In genomic region chr19:55451522-55452380, GRCh38 we compare ENCODE assay signal across 9 cellular contexts. TPM values are rescaled to one million over a fixed set of nuclear protein-coding genes. Genes with fewer than 3 reads are reported as not detected.
DNase-seq lines count a peak whose midpoint lies in the region; ATAC-seq and TF ChIP-seq lines count a peak whose summit lies in the region.
"Had no signal": no experiment of that assay in that cellular context is flagged by ENCODE, and none has a peak within 500 bp of the region (broad histone marks: within the 10 kb centered on the region; RNA-seq: fewer than 3 reads in every experiment).

No MANE protein-coding gene starts in this region.

- no peaks in the 10 kb centered on the region for H3K79me1 ChIP-seq in trophoblast cell (ENCODE audit: low read length)

- H3K9me3 ChIP-seq in ectodermal cell (ENCODE audit: control insufficient read depth, low read length) (no peaks in the 10 kb centered on the region), trophoblast cell (ENCODE audit: insufficient read depth, low read depth, low read length) (peaks cover 20% of the 10 kb centered on the region)

- no peak overlapping the region for H3K9ac ChIP-seq in trophoblast cell (ENCODE audit: low read length)

- no peak overlapping the region for H2BK120ac ChIP-seq in trophoblast cell (ENCODE audit: insufficient read depth, low read length, poor library complexity)

- ATAC-seq in HG02840 (IDR thresholded peaks at IDR 0.05; ENCODE audit: low FRiP score, unreplicated experiment) (no peak), HG03571 (IDR thresholded peaks at IDR 0.05; ENCODE audit: unreplicated experiment) (no peak)

- no peak overlapping the region for H2AK5ac ChIP-seq in trophoblast cell (ENCODE audit: low read length)

- peak overlapping the region; percentile 13 for H3K4me2 ChIP-seq in trophoblast cell (ENCODE audit: low read length)

- H3K4ac ChIP-seq in trophoblast cell (ENCODE audit: low read depth, low read length), result no peak overlapping the region

- no peak overlapping the region for H2BK12ac ChIP-seq in trophoblast cell (ENCODE audit: low read length)

- H3K36me3 ChIP-seq in ectodermal cell (ENCODE audit: control insufficient read depth, insufficient read depth, low read length), result no peaks in the 10 kb centered on the region
- H3K36me3 ChIP-seq in trophoblast cell (ENCODE audit: control insufficient read depth in 1 of 2, insufficient read depth in 2 of 2, low read length in 2 of 2), result peaks cover 0 to 5% of the 10 kb centered on the region in 2 experiments

- no peak overlapping the region for H2BK5ac ChIP-seq in trophoblast cell (ENCODE audit: low read depth, low read length, poor library complexity)

- H3K27ac ChIP-seq in ectodermal cell (ENCODE audit: insufficient read depth, low read depth, low read length, poor library complexity, severe bottlenecking) (no peak overlapping the region), trophoblast cell (ENCODE audit: low read depth, low read length) (no peak overlapping the region)

- no peak for TF ChIP-seq CTCF in GM13977 (IDR thresholded peaks at IDR 0.05; ENCODE audit: extremely low read depth, insufficient read depth, missing control alignments)

- H4K8ac ChIP-seq in trophoblast cell (ENCODE audit: low read depth, low read length), result no peak overlapping the region

- no peak overlapping the region for H4K91ac ChIP-seq in trophoblast cell (ENCODE audit: low read depth, low read length)

- WGBS in ectodermal cell, 2 experiments, result 2% methylated on average over 78 to 82 of the region's 82 CpGs
- no CpG with 5 or more reads among the region's 82 CpGs for WGBS in trophoblast cell (ENCODE audit: extremely low coverage, insufficient coverage, insufficient read length)

- H3K14ac ChIP-seq in trophoblast cell (ENCODE audit: low read length), result no peak overlapping the region

- H3K4me3 ChIP-seq in ectodermal cell (ENCODE audit: insufficient read depth, low read depth, low read length) (peak overlapping the region; percentile 25), trophoblast cell (ENCODE audit: low read depth, low read length) (no peak overlapping the region)

- no peak overlapping the region for H2AFZ ChIP-seq in trophoblast cell (ENCODE audit: insufficient read depth, low read length, poor library complexity)

- no peak overlapping the region for H4K12ac ChIP-seq in trophoblast cell (ENCODE audit: low read depth, low read length)

- H3K4me1 ChIP-seq in ectodermal cell (ENCODE audit: control insufficient read depth, insufficient read depth, low read length), result peaks cover 5% of the 10 kb centered on the region
- H3K4me1 ChIP-seq in trophoblast cell (ENCODE audit: control insufficient read depth in 1 of 2, insufficient read depth in 2 of 2, low read length in 2 of 2), result peaks cover 0 to 3% of the 10 kb centered on the region in 2 experiments

- in situ Hi-C loops in GM13977 (cut with MboI; ENCODE audit: low pct_unique_long_range_greater_than_20kb, low sequenced_read_pairs, unreplicated experiment), result no loop called here

- H3K18ac ChIP-seq in trophoblast cell (ENCODE audit: low read length), result no peak overlapping the region

- no peak overlapping the region for H3K23ac ChIP-seq in trophoblast cell (ENCODE audit: low read length)

- H3K79me2 ChIP-seq in trophoblast cell (ENCODE audit: control insufficient read depth, insufficient read depth, low read length, poor library complexity), result no peaks in the 10 kb centered on the region

- peak; percentile 63 for DNase-seq in GM13977 (ENCODE audit: low spot score)
- peak; percentile 78 for DNase-seq in NCI-H748 (lab: John Stamatoyannopoulos, UW; ENCODE audit: unreplicated experiment)
- no peak for DNase-seq in trophoblast cell
- no peak for DNase-seq in effector CD4-positive, alpha-beta T cell
- DNase-seq: mesendoderm, NCI-H526 treated with DMSO at 0.1 percent for 48 hours had no signal

- H3K27me3 ChIP-seq in ectodermal cell (ENCODE audit: control insufficient read depth, insufficient read depth, low read length, poor library complexity, severe bottlenecking) (peaks cover 59% of the 10 kb centered on the region), trophoblast cell (ENCODE audit: insufficient read depth, low read length) (peaks cover 30% of the 10 kb centered on the region)

RNA-seq across cellular contexts. Expression of gene SHISA7, which starts 8.7 kb away (rescaled TPM):
- 0.19 TPM for polyA plus RNA-seq in ectodermal cell (2013, experiment 1 of 4)
- polyA plus RNA-seq in ectodermal cell (2013, experiment 2 of 4), result 0.20 TPM
- 0.21 TPM for polyA plus RNA-seq in ectodermal cell (2013, experiment 3 of 4)
- polyA plus RNA-seq in ectodermal cell (2013, experiment 4 of 4), result 0.28 TPM
- polyA plus RNA-seq in trophoblast cell (2013), result not detected in 2 replicates

RNA-seq across cellular contexts. Expression of gene ISOC2, which starts 9.7 kb away (rescaled TPM):
- 22.7 TPM for polyA plus RNA-seq in ectodermal cell (2013, experiment 1 of 4)
- polyA plus RNA-seq in ectodermal cell (2013, experiment 2 of 4), result 26.4 TPM
- 26.7 TPM for polyA plus RNA-seq in ectodermal cell (2013, experiment 3 of 4)
- polyA plus RNA-seq in ectodermal cell (2013, experiment 4 of 4), result 28.1 TPM
- 20.4 and 20.9 TPM in 2 replicates for polyA plus RNA-seq in trophoblast cell (2013)

RNA-seq across cellular contexts. Expression of gene C19orf85, which starts 12.8 kb away (rescaled TPM):
- polyA plus RNA-seq in ectodermal cell (2013, experiment 1 of 4), result not detected
- polyA plus RNA-seq in ectodermal cell (2013, experiment 2 of 4), result 0.50 TPM
- 0.43 TPM for polyA plus RNA-seq in ectodermal cell (2013, experiment 3 of 4)
- polyA plus RNA-seq in ectodermal cell (2013, experiment 4 of 4), result 0.28 TPM
- not detected in 2 replicates for polyA plus RNA-seq in trophoblast cell (2013)

RNA-seq across cellular contexts. Expression of gene ZNF628, which starts 24.7 kb away (rescaled TPM):
- 9.0 TPM for polyA plus RNA-seq in ectodermal cell (2013, experiment 1 of 4)
- polyA plus RNA-seq in ectodermal cell (2013, experiment 2 of 4), result 10.6 TPM
- 9.4 TPM for polyA plus RNA-seq in ectodermal cell (2013, experiment 3 of 4)
- 9.4 TPM for polyA plus RNA-seq in ectodermal cell (2013, experiment 4 of 4)
- polyA plus RNA-seq in trophoblast cell (2013), result 12.6 and 14.5 TPM in 2 replicates

RNA-seq across cellular contexts. Expression of gene NAT14, which starts 33.2 kb away (rescaled TPM):
- polyA plus RNA-seq in ectodermal cell (2013, experiment 1 of 4), result 70.2 TPM
- polyA plus RNA-seq in ectodermal cell (2013, experiment 2 of 4), result 71.7 TPM
- polyA plus RNA-seq in ectodermal cell (2013, experiment 3 of 4), result 51.4 TPM
- 68.8 TPM for polyA plus RNA-seq in ectodermal cell (2013, experiment 4 of 4)
- polyA plus RNA-seq in trophoblast cell (2013), result 108 and 109 TPM in 2 replicates

Comparison
In these comparisons a context has a peak if more than half of its experiments do, and no peak if none do; other contexts are left out.
1. DNase-seq: peak in GM13977 (single experiment) and NCI-H748 (single experiment); none in trophoblast cell (0 of 2) and effector CD4-positive, alpha-beta T cell (single experiment).